2 cellular contexts compared by ENCODE assay signal in the genomic region with DNA sequence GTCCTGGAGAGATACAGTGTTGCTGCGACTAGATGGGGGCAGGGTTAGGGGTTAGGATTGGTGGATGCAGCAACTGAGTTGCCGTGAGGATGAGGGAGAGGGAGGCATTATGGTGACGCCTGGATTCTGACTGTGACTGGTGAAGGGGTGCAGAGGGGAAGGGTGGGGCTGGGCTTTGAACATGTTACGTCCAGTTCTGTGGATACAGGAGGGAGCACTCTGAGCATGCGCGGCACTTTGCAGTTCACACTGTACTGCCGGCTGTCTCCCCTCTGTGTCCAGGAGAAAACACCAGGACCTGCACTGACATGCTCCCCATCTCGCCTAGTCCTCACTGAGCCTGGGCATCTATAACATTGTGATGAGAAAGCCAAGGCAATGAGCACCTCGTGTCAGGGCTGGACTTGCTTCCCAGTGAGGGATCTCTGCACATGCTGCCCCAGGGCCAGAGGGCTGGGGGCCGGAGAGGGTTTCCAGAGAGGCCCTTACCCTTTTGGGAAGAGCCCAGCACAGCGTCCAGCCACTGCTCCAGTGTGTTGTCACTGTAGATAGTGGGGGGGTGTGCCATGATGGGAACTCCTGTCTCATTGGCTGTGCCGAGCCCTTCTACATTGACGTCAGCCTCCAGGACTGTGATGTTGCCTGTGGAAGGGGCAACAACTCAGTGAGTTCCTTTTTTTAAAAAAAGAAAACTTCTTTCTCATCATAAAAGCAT.
TF ChIP-seq lines count a peak whose summit lies in the region.

No MANE protein-coding gene starts in this region.

TF ChIP-seq in K562, 482 proteins besides CTCF, POLR2A, EP300 and RAD21 (continues in another document):
- TF ChIP-seq CHCHD3 (CRISPR knock-in tag; IDR thresholded peaks at IDR 0.05) (no peak), ATF7 (IDR thresholded peaks at IDR 0.05) (peak; percentile 35; the same call in 1 of the 2 replicates), GABPB1 (CRISPR knock-in tag; IDR thresholded peaks at IDR 0.05) (no peak), NRF1 (conservative IDR thresholded peaks at IDR 0.05 in 1 of 2, IDR thresholded peaks at IDR 0.05 in 1 of 2) (peak; percentile 80 to 83), TCFL5 (CRISPR knock-in tag; conservative IDR thresholded peaks at IDR 0.05) (no peak), FOXK2 (conservative IDR thresholded peaks at IDR 0.05 in 1 of 2, IDR thresholded peaks at IDR 0.05 in 1 of 2; ENCODE audit: low read depth in 2 of 2) (no peak), YBX1 (IDR thresholded peaks at IDR 0.05) (no peak), SPI1 (IDR thresholded peaks at IDR 0.05; ENCODE audit: borderline replicate concordance, low read depth, low read length) (0 out of 2 replicates have a peak, but pooled peaks have one; percentile 19), CCAR2 (IDR thresholded peaks at IDR 0.05; ENCODE audit: low read depth, low read length) (no peak), THRAP3 (IDR thresholded peaks at IDR 0.05; ENCODE audit: borderline replicate concordance) (no peak), CREM (IDR thresholded peaks at IDR 0.05; ENCODE audit: low read depth) (peak; percentile 37; the same call in 1 of the 2 replicates), ZBTB1 (CRISPR knock-in tag; IDR thresholded peaks at IDR 0.05; ENCODE audit: borderline replicate concordance, low read depth) (no peak), ATF1 (CRISPR knock-in tag; IDR thresholded peaks at IDR 0.05) (no peak), ATF1 (tag; IDR thresholded peaks at IDR 0.05) (peak; percentile 20; the same call in 1 of the 2 replicates), CREB1 (IDR thresholded peaks at IDR 0.05) (0 out of 2 replicates have a peak, but pooled peaks have one; percentile 25), CREB1 (CRISPR knock-in tag; IDR thresholded peaks at IDR 0.05) (no peak), MCM3 (IDR thresholded peaks at IDR 0.05) (no peak), GABPB2 (CRISPR knock-in tag; conservative IDR thresholded peaks at IDR 0.05) (no peak)
- TF ChIP-seq, protein P1, sequence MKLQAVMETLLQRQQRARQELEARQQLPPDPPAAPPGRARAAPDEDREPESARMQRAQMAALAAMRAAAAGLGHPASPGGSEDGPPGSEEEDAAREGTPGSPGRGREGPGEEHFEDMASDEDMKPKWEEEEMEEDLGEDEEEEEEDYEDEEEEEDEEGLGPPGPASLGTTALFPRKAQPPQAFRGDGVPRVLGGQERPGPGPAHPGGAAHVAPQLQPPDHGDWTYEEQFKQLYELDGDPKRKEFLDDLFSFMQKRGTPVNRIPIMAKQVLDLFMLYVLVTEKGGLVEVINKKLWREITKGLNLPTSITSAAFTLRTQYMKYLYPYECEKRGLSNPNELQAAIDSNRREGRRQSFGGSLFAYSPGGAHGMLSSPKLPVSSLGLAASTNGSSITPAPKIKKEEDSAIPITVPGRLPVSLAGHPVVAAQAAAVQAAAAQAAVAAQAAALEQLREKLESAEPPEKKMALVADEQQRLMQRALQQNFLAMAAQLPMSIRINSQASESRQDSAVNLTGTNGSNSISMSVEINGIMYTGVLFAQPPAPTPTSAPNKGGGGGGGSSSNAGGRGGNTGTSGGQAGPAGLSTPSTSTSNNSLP (IDR thresholded peaks at IDR 0.05; ENCODE audit: borderline replicate concordance, low read depth, low read length), result no peak
- TF ChIP-seq, protein P2, sequence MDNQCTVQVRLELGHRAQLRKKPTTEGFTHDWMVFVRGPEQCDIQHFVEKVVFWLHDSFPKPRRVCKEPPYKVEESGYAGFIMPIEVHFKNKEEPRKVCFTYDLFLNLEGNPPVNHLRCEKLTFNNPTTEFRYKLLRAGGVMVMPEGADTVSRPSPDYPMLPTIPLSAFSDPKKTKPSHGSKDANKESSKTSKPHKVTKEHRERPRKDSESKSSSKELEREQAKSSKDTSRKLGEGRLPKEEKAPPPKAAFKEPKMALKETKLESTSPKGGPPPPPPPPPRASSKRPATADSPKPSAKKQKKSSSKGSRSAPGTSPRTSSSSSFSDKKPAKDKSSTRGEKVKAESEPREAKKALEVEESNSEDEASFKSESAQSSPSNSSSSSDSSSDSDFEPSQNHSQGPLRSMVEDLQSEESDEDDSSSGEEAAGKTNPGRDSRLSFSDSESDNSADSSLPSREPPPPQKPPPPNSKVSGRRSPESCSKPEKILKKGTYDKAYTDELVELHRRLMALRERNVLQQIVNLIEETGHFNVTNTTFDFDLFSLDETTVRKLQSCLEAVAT (IDR thresholded peaks at IDR 0.05), result no peak
- TF ChIP-seq, protein P3, sequence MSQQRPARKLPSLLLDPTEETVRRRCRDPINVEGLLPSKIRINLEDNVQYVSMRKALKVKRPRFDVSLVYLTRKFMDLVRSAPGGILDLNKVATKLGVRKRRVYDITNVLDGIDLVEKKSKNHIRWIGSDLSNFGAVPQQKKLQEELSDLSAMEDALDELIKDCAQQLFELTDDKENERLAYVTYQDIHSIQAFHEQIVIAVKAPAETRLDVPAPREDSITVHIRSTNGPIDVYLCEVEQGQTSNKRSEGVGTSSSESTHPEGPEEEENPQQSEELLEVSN (IDR thresholded peaks at IDR 0.05; ENCODE audit: borderline replicate concordance in 1 of 2, extremely low read depth in 1 of 2, insufficient read depth in 1 of 2, insufficient read length in 1 of 2, low read depth in 1 of 2, low read length in 1 of 2, poor library complexity in 1 of 2, severe bottlenecking in 1 of 2), result no peak
- TF ChIP-seq, protein P4, sequence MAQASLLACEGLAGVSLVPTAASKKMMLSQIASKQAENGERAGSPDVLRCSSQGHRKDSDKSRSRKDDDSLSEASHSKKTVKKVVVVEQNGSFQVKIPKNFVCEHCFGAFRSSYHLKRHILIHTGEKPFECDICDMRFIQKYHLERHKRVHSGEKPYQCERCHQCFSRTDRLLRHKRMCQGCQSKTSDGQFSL (CRISPR knock-in tag; IDR thresholded peaks at IDR 0.05), result peak; percentile 68; the same call in 1 of the 2 replicates
- TF ChIP-seq, protein P4 (tag; IDR thresholded peaks at IDR 0.05), result no peak

TF ChIP-seq in HEK293T, 16 proteins besides CTCF, POLR2A, EP300 and RAD21:
- no peak for TF ChIP-seq ZNF384 (IDR thresholded peaks at IDR 0.05)
- no peak for TF ChIP-seq CTBP1 (IDR thresholded peaks at IDR 0.05; ENCODE audit: borderline replicate concordance)
- TF ChIP-seq ARNT (IDR thresholded peaks at IDR 0.05), result no peak
- TF ChIP-seq SP1 (IDR thresholded peaks at IDR 0.05), result no peak
- TF ChIP-seq FOXM1 (IDR thresholded peaks at IDR 0.05; ENCODE audit: borderline replicate concordance), result no peak
- no peak for TF ChIP-seq FOXK2 (IDR thresholded peaks at IDR 0.05)
- TF ChIP-seq L3MBTL2 (conservative IDR thresholded peaks at IDR 0.05), result no peak
- no peak for TF ChIP-seq LEF1 (IDR thresholded peaks at IDR 0.05; ENCODE audit: borderline replicate concordance)
- TF ChIP-seq SUZ12 (IDR thresholded peaks at IDR 0.05), result no peak
- no peak for TF ChIP-seq ELF4 (IDR thresholded peaks at IDR 0.05)
- TF ChIP-seq BHLHE40 (IDR thresholded peaks at IDR 0.05; ENCODE audit: borderline replicate concordance), result no peak
- TF ChIP-seq FOXA1 (IDR thresholded peaks at IDR 0.05), result no peak
- TF ChIP-seq, protein P5, sequence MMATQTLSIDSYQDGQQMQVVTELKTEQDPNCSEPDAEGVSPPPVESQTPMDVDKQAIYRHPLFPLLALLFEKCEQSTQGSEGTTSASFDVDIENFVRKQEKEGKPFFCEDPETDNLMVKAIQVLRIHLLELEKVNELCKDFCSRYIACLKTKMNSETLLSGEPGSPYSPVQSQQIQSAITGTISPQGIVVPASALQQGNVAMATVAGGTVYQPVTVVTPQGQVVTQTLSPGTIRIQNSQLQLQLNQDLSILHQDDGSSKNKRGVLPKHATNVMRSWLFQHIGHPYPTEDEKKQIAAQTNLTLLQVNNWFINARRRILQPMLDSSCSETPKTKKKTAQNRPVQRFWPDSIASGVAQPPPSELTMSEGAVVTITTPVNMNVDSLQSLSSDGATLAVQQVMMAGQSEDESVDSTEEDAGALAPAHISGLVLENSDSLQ (IDR thresholded peaks at IDR 0.05), result no peak
- TF ChIP-seq HDGF (IDR thresholded peaks at IDR 0.05; ENCODE audit: borderline replicate concordance), result no peak
TF ChIP-seq in HEK293T: peak in this region for 0.
